In genomic region chr1:14946567-14947285, GRCh38 we compare ENCODE assay signal across 12 cellular contexts.
DNase-seq lines count a peak whose midpoint lies in the region; ATAC-seq and TF ChIP-seq lines count a peak whose summit lies in the region.
"Had no signal": no experiment of that assay in that cellular context is flagged by ENCODE, and none has a peak within 500 bp of the region (broad histone marks: within the 10 kb centered on the region; RNA-seq: fewer than 3 reads in every experiment).

No MANE protein-coding gene starts in this region.

- H3K36me3 ChIP-seq in cardiac muscle cell (no peaks in the 10 kb centered on the region), uterus (no peaks in the 10 kb centered on the region)
- H3K36me3 ChIP-seq: WERI-Rb-1 had no signal

- DNase-seq in cardiac muscle cell (ENCODE audit: low read depth in 1 of 2, low spot score in 1 of 2) (peak in 1 of 2 donors; percentile 56), cardiac septum (ENCODE audit: low spot score) (no peak), epithelial cell of esophagus (ENCODE audit: low read depth) (peak; percentile 94), mesothelial cell of epicardium (ENCODE audit: low spot score in 2 of 2, unreplicated experiment in 2 of 2) (no peak), uterus (no peak), mucosa of gallbladder (ENCODE audit: low spot score) (no peak)
- DNase-seq: activated naive CD8-positive, alpha-beta T cell treated with anti-CD3 and anti-CD28 coated beads, Interleukin-2, amount 50 U/mL, for 24 hours; H9; KBM-7; WERI-Rb-1 had no signal

- H3K27ac Mint-ChIP-seq in mesothelial cell of epicardium = peak overlapping the region; percentile 97
- H3K27ac Mint-ChIP-seq: activated naive CD8-positive, alpha-beta T cell treated with anti-CD3 and anti-CD28 coated beads, Interleukin-2, amount 50 U/mL, for 24 hours had no signal

- H3K36me3 Mint-ChIP-seq in mesothelial cell of epicardium = no peaks in the 10 kb centered on the region

- H3K27me3 ChIP-seq in cardiac muscle cell = no peaks in the 10 kb centered on the region
- H3K27me3 ChIP-seq in uterus = no peaks in the 10 kb centered on the region

- peak overlapping the region; percentile 50 for H3K4me3 Mint-ChIP-seq in mesothelial cell of epicardium
- H3K4me3 Mint-ChIP-seq: activated naive CD8-positive, alpha-beta T cell treated with anti-CD3 and anti-CD28 coated beads, Interleukin-2, amount 50 U/mL, for 24 hours had no signal

- no peak overlapping the region for H3K4me3 ChIP-seq in cardiac muscle cell
- H3K4me3 ChIP-seq in epithelial cell of esophagus (ENCODE audit: low read length) = no peak overlapping the region
- no peak overlapping the region for H3K4me3 ChIP-seq in uterus

- TF ChIP-seq CTCF in cardiac muscle cell (IDR thresholded peaks at IDR 0.05; ENCODE audit: low read depth, low read length) (no peak), epithelial cell of esophagus (IDR thresholded peaks at IDR 0.05; ENCODE audit: insufficient read depth, low read depth, low read length, missing control alignments) (no peak), mesothelial cell of epicardium (IDR thresholded peaks at IDR 0.05; ENCODE audit: unreplicated experiment) (no peak), uterus (IDR thresholded peaks at IDR 0.05) (no peak)

- H3K4me1 Mint-ChIP-seq in mesothelial cell of epicardium = peaks cover 63% of the 10 kb centered on the region
- H3K4me1 Mint-ChIP-seq: activated naive CD8-positive, alpha-beta T cell treated with anti-CD3 and anti-CD28 coated beads, Interleukin-2, amount 50 U/mL, for 24 hours had no signal

- no peaks in the 10 kb centered on the region for H3K27me3 Mint-ChIP-seq in mesothelial cell of epicardium (ENCODE audit: low read depth)
- H3K27me3 Mint-ChIP-seq: activated naive CD8-positive, alpha-beta T cell treated with anti-CD3 and anti-CD28 coated beads, Interleukin-2, amount 50 U/mL, for 24 hours had no signal

- H3K4me1 ChIP-seq in cardiac muscle cell (ENCODE audit: low read depth) = peaks cover 43% of the 10 kb centered on the region
- peaks cover 0 to 13% of the 10 kb centered on the region in 2 donors for H3K4me1 ChIP-seq in uterus

- ATAC-seq in HG02973 (IDR thresholded peaks at IDR 0.05; ENCODE audit: unreplicated experiment) (no peak), HG02798 (IDR thresholded peaks at IDR 0.05; ENCODE audit: poor library complexity, unreplicated experiment) (no peak)
- ATAC-seq: activated naive CD8-positive, alpha-beta T cell treated with anti-CD3 and anti-CD28 coated beads, Interleukin-2, amount 50 U/mL, for 24 hours had no signal

- H3K9me3 ChIP-seq in cardiac muscle cell (ENCODE audit: low read depth) (no peaks in the 10 kb centered on the region), uterus (no peaks in the 10 kb centered on the region)

- intact Hi-C loops in cardiac septum (cut with DNase I) (no loop called here), uterus (cut with DNase I; ENCODE audit: low total_unique reads) (no loop called here)

- H3K27ac ChIP-seq in cardiac muscle cell = peak overlapping the region; percentile 19
- peak overlapping the region; percentile 75 to 83 for H3K27ac ChIP-seq in uterus

- H3K9me3 Mint-ChIP-seq in mesothelial cell of epicardium = no peaks in the 10 kb centered on the region
- H3K9me3 Mint-ChIP-seq: activated naive CD8-positive, alpha-beta T cell treated with anti-CD3 and anti-CD28 coated beads, Interleukin-2, amount 50 U/mL, for 24 hours; H9 had no signal

- TF ChIP-seq POLR2A in uterus (IDR thresholded peaks at IDR 0.05) = no peak
